ENCODE assay signal across 18 cellular contexts in the genomic region with DNA sequence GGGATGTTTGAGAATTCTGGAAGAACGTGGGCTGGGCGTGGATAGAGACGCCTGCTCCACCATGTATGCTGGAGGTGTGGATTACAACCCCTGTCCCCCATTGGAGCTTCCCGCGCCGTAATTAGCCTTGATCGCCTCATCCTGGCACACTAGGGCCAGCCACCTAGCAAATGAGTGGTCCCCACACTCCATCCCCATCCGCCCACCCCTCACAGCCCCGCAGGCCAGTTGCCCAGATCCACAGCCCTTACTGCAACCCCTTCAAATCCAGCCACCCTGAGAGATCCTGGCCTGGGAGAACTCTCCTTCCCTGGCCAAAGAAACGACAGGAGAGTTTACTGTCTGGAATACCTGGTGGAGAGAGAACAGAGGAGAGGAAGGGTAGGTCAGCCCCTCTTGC. TPM values are rescaled to one million over a fixed set of nuclear protein-coding genes. Genes with fewer than 3 reads are reported as not detected.
DNase-seq lines count a peak whose midpoint lies in the region; ATAC-seq lines count a peak whose summit lies in the region.
"Had no signal": no experiment of that assay in that cellular context is flagged by ENCODE, and none has a peak within 500 bp of the region (broad histone marks: within the 10 kb centered on the region; RNA-seq: fewer than 3 reads in every experiment).

No MANE protein-coding gene starts in this region.

- H3K4me3 ChIP-seq in iPS-20b (ENCODE audit: low read length) = peak overlapping the region; percentile 62
- H3K4me3 ChIP-seq: A549 had no signal

- no peak overlapping the region for H3K27ac ChIP-seq in iPS-20b (ENCODE audit: low read length)
- H3K27ac ChIP-seq: A549 had no signal

- H3K9me3 Mint-ChIP-seq in T-helper 1 cell treated with Interleukin-12 subunit alpha and Interleukin-12 subunit beta and Interleukin-4 antibody, amounts not matched to agents 30 μg/mL and 1 μg/mL, for 36 hours = no peaks in the 10 kb centered on the region
- H3K9me3 Mint-ChIP-seq in activated CD8-positive, alpha-beta T cell treated with anti-CD3 and anti-CD28 coated beads, Interleukin-2, amount 10 ng/mL, durations not matched to agents 7 days and 5 days (ENCODE audit: insufficient read depth) = no peaks in the 10 kb centered on the region
- no peaks in the 10 kb centered on the region for H3K9me3 Mint-ChIP-seq in stimulated activated naive CD8-positive, alpha-beta T cell treated with anti-CD3 and anti-CD28 coated beads, Interleukin-15, amount 100 ng/mL, for 72 hours
- H3K9me3 Mint-ChIP-seq: activated T-helper 2 cell treated with anti-CD3 and anti-CD28 coated beads, Interferon-gamma antibody, Interleukin-2, Interleukin-4, amounts not matched to agents 10 μg/mL and 5 μg/mL and 100 μg/mL, durations not matched to agents 14 hours and 24 hours and 36 hours; stimulated activated naive B cell treated with anti-CD40 and anti-IgM and Interleukin-4, amounts not matched to agents 10 μg/mL and 1 μg/mL and 100 μg/mL, for 72 hours had no signal

- H3K9me3 ChIP-seq in iPS-20b (ENCODE audit: insufficient read depth, low read depth, low read length) = no peaks in the 10 kb centered on the region
- H3K9me3 ChIP-seq: A549 had no signal

- no peak for DNase-seq in T-helper 1 cell
- no peak for DNase-seq in activated CD8-positive, alpha-beta T cell treated with anti-CD3 and anti-CD28 coated beads, Interleukin-2, amount 10 ng/mL, durations not matched to agents 7 days and 5 days
- DNase-seq in stimulated activated naive CD8-positive, alpha-beta T cell treated with anti-CD3 and anti-CD28 coated beads, Interleukin-15, amount 100 ng/mL, for 72 hours = no peak
- DNase-seq in NCI-H748 (lab: John Stamatoyannopoulos, UW; ENCODE audit: unreplicated experiment) = no peak
- DNase-seq: left colon; NCI-H1092 treated with DMSO at 0.1 percent for 48 hours; NCI-H524; SHP77 treated with DMSO at 0.1 percent for 48 hours; stimulated activated CD4-positive, alpha-beta T cell treated with anti-CD3 and anti-CD28 coated beads, Interleukin-2, amount 100 ng/mL, for 24 hours; stimulated activated naive B cell treated with anti-CD40 and anti-IgM and Interleukin-4, amounts not matched to agents 10 μg/mL and 1 μg/mL and 100 μg/mL, for 72 hours had no signal

- CTCF ChIA-PET in activated CD8-positive, alpha-beta T cell treated with anti-CD3 and anti-CD28 coated beads, Interleukin-2, amount 10 ng/mL, durations not matched to agents 7 days and 5 days (lab: Charles Lee) = no interaction called here

- peak overlapping the region; percentile 59 for H3K4me3 Mint-ChIP-seq in T-helper 1 cell treated with Interleukin-12 subunit alpha and Interleukin-12 subunit beta and Interleukin-4 antibody, amounts not matched to agents 30 μg/mL and 1 μg/mL, for 36 hours
- peak overlapping the region; percentile 19 for H3K4me3 Mint-ChIP-seq in activated CD8-positive, alpha-beta T cell treated with anti-CD3 and anti-CD28 coated beads, Interleukin-2, amount 10 ng/mL, durations not matched to agents 7 days and 5 days
- H3K4me3 Mint-ChIP-seq in stimulated activated naive CD8-positive, alpha-beta T cell treated with anti-CD3 and anti-CD28 coated beads, Interleukin-15, amount 100 ng/mL, for 72 hours = peak overlapping the region; percentile 25 to 59

- POLR2A ChIA-PET in activated CD8-positive, alpha-beta T cell treated with anti-CD3 and anti-CD28 coated beads, Interleukin-2, amount 10 ng/mL, durations not matched to agents 7 days and 5 days (lab: Charles Lee) = no interaction called here

- H3K36me3 Mint-ChIP-seq in T-helper 1 cell treated with Interleukin-12 subunit alpha and Interleukin-12 subunit beta and Interleukin-4 antibody, amounts not matched to agents 30 μg/mL and 1 μg/mL, for 36 hours (ENCODE audit: low read depth) = no peaks in the 10 kb centered on the region
- no peaks in the 10 kb centered on the region for H3K36me3 Mint-ChIP-seq in activated CD8-positive, alpha-beta T cell treated with anti-CD3 and anti-CD28 coated beads, Interleukin-2, amount 10 ng/mL, durations not matched to agents 7 days and 5 days (ENCODE audit: low read depth)

- no peaks in the 10 kb centered on the region for H3K36me3 ChIP-seq in iPS-20b (ENCODE audit: insufficient read depth, low read depth, low read length)

- peaks cover 14% of the 10 kb centered on the region for H3K4me1 Mint-ChIP-seq in T-helper 1 cell treated with Interleukin-12 subunit alpha and Interleukin-12 subunit beta and Interleukin-4 antibody, amounts not matched to agents 30 μg/mL and 1 μg/mL, for 36 hours (ENCODE audit: low read depth)
- peaks cover 3% of the 10 kb centered on the region for H3K4me1 Mint-ChIP-seq in activated CD8-positive, alpha-beta T cell treated with anti-CD3 and anti-CD28 coated beads, Interleukin-2, amount 10 ng/mL, durations not matched to agents 7 days and 5 days (ENCODE audit: low read depth)
- peaks cover 19% of the 10 kb centered on the region for H3K4me1 Mint-ChIP-seq in stimulated activated naive CD8-positive, alpha-beta T cell treated with anti-CD3 and anti-CD28 coated beads, Interleukin-15, amount 100 ng/mL, for 72 hours

- no peak for ATAC-seq in activated CD8-positive, alpha-beta T cell treated with anti-CD3 and anti-CD28 coated beads, Interleukin-2, amount 10 ng/mL, durations not matched to agents 7 days and 5 days
- ATAC-seq in stimulated activated naive CD8-positive, alpha-beta T cell treated with anti-CD3 and anti-CD28 coated beads, Interleukin-15, amount 100 ng/mL, for 72 hours = no peak
- ATAC-seq in GM18517 (IDR thresholded peaks at IDR 0.05; ENCODE audit: unreplicated experiment) (no peak), GM18519 (IDR thresholded peaks at IDR 0.05; ENCODE audit: low FRiP score, unreplicated experiment) (no peak)
- ATAC-seq: A549, left colon had no signal

- no peak overlapping the region for H3K9ac ChIP-seq in iPS-20b (ENCODE audit: low read depth, low read length)

- no peaks in the 10 kb centered on the region for H3K27me3 Mint-ChIP-seq in T-helper 1 cell treated with Interleukin-12 subunit alpha and Interleukin-12 subunit beta and Interleukin-4 antibody, amounts not matched to agents 30 μg/mL and 1 μg/mL, for 36 hours (ENCODE audit: low read depth)
- peaks cover 19% of the 10 kb centered on the region for H3K27me3 Mint-ChIP-seq in activated CD8-positive, alpha-beta T cell treated with anti-CD3 and anti-CD28 coated beads, Interleukin-2, amount 10 ng/mL, durations not matched to agents 7 days and 5 days (ENCODE audit: low read depth)
- H3K27me3 Mint-ChIP-seq in stimulated activated naive CD8-positive, alpha-beta T cell treated with anti-CD3 and anti-CD28 coated beads, Interleukin-15, amount 100 ng/mL, for 72 hours = peaks cover 41% of the 10 kb centered on the region

- H3K27me3 ChIP-seq in iPS-20b (ENCODE audit: insufficient read depth, low read length) = peaks cover 28% of the 10 kb centered on the region

- no peak overlapping the region for H3K27ac Mint-ChIP-seq in T-helper 1 cell treated with Interleukin-12 subunit alpha and Interleukin-12 subunit beta and Interleukin-4 antibody, amounts not matched to agents 30 μg/mL and 1 μg/mL, for 36 hours
- no peak overlapping the region for H3K27ac Mint-ChIP-seq in activated CD8-positive, alpha-beta T cell treated with anti-CD3 and anti-CD28 coated beads, Interleukin-2, amount 10 ng/mL, durations not matched to agents 7 days and 5 days
- H3K27ac Mint-ChIP-seq in stimulated activated naive CD8-positive, alpha-beta T cell treated with anti-CD3 and anti-CD28 coated beads, Interleukin-15, amount 100 ng/mL, for 72 hours = no peak overlapping the region
- H3K27ac Mint-ChIP-seq: activated T-helper 2 cell treated with anti-CD3 and anti-CD28 coated beads, Interferon-gamma antibody, Interleukin-2, Interleukin-4, amounts not matched to agents 10 μg/mL and 5 μg/mL and 100 μg/mL, durations not matched to agents 14 hours and 24 hours and 36 hours; stimulated activated naive B cell treated with anti-CD40 and anti-IgM and Interleukin-4, amounts not matched to agents 10 μg/mL and 1 μg/mL and 100 μg/mL, for 72 hours had no signal

- H3K4me1 ChIP-seq in iPS-20b (ENCODE audit: insufficient read depth, low read length) = peaks cover 2% of the 10 kb centered on the region; the same call in 1 of the 2 replicates
- H3K4me1 ChIP-seq: A549 had no signal

RNA-seq across cellular contexts. Expression of a gene that starts 0.4 kb away (rescaled TPM):
- total RNA-seq in activated CD8-positive, alpha-beta T cell treated with anti-CD3 and anti-CD28 coated beads, Interleukin-2, amount 10 ng/mL, durations not matched to agents 7 days and 5 days = not detected
- total RNA-seq: activated T-helper 2 cell treated with anti-CD3 and anti-CD28 coated beads, Interferon-gamma antibody, Interleukin-2, Interleukin-4, amounts not matched to agents 10 μg/mL and 5 μg/mL and 100 μg/mL, durations not matched to agents 14 hours and 24 hours and 36 hours; H4; osteocyte had no signal

RNA-seq across cellular contexts. Expression of a gene that starts 11.4 kb away (rescaled TPM):
- not detected for total RNA-seq in activated CD8-positive, alpha-beta T cell treated with anti-CD3 and anti-CD28 coated beads, Interleukin-2, amount 10 ng/mL, durations not matched to agents 7 days and 5 days
- total RNA-seq: activated T-helper 2 cell treated with anti-CD3 and anti-CD28 coated beads, Interferon-gamma antibody, Interleukin-2, Interleukin-4, amounts not matched to agents 10 μg/mL and 5 μg/mL and 100 μg/mL, durations not matched to agents 14 hours and 24 hours and 36 hours; H4; osteocyte had no signal

RNA-seq across cellular contexts. Expression of a gene that starts 32.9 kb away (rescaled TPM):
- total RNA-seq in activated CD8-positive, alpha-beta T cell treated with anti-CD3 and anti-CD28 coated beads, Interleukin-2, amount 10 ng/mL, durations not matched to agents 7 days and 5 days = not detected
- total RNA-seq: activated T-helper 2 cell treated with anti-CD3 and anti-CD28 coated beads, Interferon-gamma antibody, Interleukin-2, Interleukin-4, amounts not matched to agents 10 μg/mL and 5 μg/mL and 100 μg/mL, durations not matched to agents 14 hours and 24 hours and 36 hours; H4; osteocyte had no signal

RNA-seq across cellular contexts. Expression of a gene that starts 37.6 kb away (rescaled TPM):
- not detected for total RNA-seq in activated CD8-positive, alpha-beta T cell treated with anti-CD3 and anti-CD28 coated beads, Interleukin-2, amount 10 ng/mL, durations not matched to agents 7 days and 5 days
- total RNA-seq: activated T-helper 2 cell treated with anti-CD3 and anti-CD28 coated beads, Interferon-gamma antibody, Interleukin-2, Interleukin-4, amounts not matched to agents 10 μg/mL and 5 μg/mL and 100 μg/mL, durations not matched to agents 14 hours and 24 hours and 36 hours; H4; left colon; osteocyte had no signal
